Comparison of ENCODE assay signal across 9 cellular contexts in the genomic region with DNA sequence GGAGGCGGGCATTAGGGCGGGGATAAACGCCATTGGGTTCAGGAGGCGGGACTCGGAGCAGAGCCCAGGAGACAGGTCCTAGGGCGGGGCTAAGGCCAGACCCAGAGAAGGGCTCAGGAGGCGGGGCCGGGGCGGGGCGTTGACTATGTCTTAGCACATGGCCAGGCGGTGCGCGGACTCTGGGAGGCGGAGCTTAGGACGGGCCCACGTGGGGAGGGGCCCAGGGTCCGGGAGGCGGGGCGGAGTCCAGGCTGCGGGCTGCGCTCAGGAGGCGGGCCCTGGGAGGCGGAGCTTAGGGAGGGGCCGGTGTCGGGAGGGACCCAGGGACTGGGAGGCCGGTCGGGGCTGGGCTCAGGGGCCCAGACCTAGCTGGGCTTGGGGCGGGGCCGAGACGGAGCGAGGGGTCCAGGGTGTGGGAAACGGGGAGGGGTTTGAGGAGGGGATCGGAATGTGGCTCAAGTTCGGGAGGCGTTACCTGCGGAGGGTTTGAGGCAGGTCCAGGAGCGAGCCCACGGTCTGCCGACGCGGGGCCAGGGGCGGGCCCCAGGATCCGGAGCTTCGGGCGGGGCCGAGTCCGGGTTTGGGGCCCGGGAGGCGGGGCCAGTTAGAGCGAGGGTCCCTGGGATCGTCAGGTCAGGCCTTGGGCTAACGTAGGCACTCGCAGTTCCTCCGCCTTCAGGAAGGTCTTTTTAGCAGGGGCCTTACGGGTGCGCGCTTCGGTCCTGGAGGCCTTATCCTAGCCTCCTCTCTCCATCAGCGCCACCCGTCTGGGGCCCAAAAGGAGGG. TPM values are rescaled to one million over a fixed set of nuclear protein-coding genes. Genes with fewer than 3 reads are reported as not detected.
A peak's percentile ranks its signal among the peaks of the same experiment; 100 is the strongest.
DNase-seq lines count a peak whose midpoint lies in the region; ATAC-seq lines count a peak whose summit lies in the region.
"Not testable (repeated sequence)": the region's sequence is repeated elsewhere in the genome, so short reads cannot be mapped to it uniquely, and the experiment has no call there.
"Had no signal": no experiment of that assay in that cellular context is flagged by ENCODE, and none has a peak within 500 bp of the region (broad histone marks: within the 10 kb centered on the region; RNA-seq: fewer than 3 reads in every experiment).

No MANE protein-coding gene starts in this region.

- H3K27me3 Mint-ChIP-seq in activated naive CD8-positive, alpha-beta T cell: not testable (repeated sequence)

- ATAC-seq in HG02798 (IDR thresholded peaks at IDR 0.05; ENCODE audit: poor library complexity, unreplicated experiment): peak; percentile 55

- H3K27ac Mint-ChIP-seq in activated naive CD8-positive, alpha-beta T cell: peak overlapping the region; percentile 96

- H3K9me3 Mint-ChIP-seq in activated naive CD8-positive, alpha-beta T cell (ENCODE audit: low read depth): not testable (repeated sequence)

- peak overlapping the region; percentile 94 for H3K4me3 Mint-ChIP-seq in activated naive CD8-positive, alpha-beta T cell

- peaks cover 20% of the 10 kb centered on the region for H3K4me1 Mint-ChIP-seq in activated naive CD8-positive, alpha-beta T cell (ENCODE audit: low read depth)

- DNase-seq in GF-D8 (lab: John Stamatoyannopoulos, UW): peak; percentile 92
- DNase-seq in NCI-H1436 treated with DMSO at 0.1 percent for 48 hours (lab: John Stamatoyannopoulos, UW): peak; percentile 89
- DNase-seq in SW480 (ENCODE audit: low spot score): peak; percentile 85
- DNase-seq in glomerular visceral epithelial cell (ENCODE audit: extremely low spot score): peak; percentile 95
- DNase-seq in occipital lobe (lab: John Stamatoyannopoulos, UW): peak; percentile 98
- DNase-seq in stromal cell of bone marrow (ENCODE audit: low read depth): peak; percentile 83

- not testable (repeated sequence) for H3K36me3 Mint-ChIP-seq in activated naive CD8-positive, alpha-beta T cell

RNA-seq across cellular contexts. Expression of a gene that starts 30.4 kb away (rescaled TPM):
- total RNA-seq in occipital lobe: 0.62 TPM
- total RNA-seq: T-helper 1 cell treated with Interleukin-12 subunit alpha and Interleukin-12 subunit beta and Interleukin-4 antibody, amounts not matched to agents 30 ng/mL and 1 ng/mL, for 36 hours had no signal

Comparison
In these comparisons a context has a peak if more than half of its experiments do, and no peak if none do; other contexts are left out.
1. Peak in every context shown above with its lines: DNase-seq and ATAC-seq.